ENCODE assay signal across 8 cellular contexts in genomic region chr5:72308853-72309191, GRCh38. TPM values are rescaled to one million over a fixed set of nuclear protein-coding genes. Genes with fewer than 3 reads are reported as not detected.
A peak's percentile ranks its signal among the peaks of the same experiment; 100 is the strongest.
DNase-seq lines count a peak whose midpoint lies in the region; ATAC-seq and TF ChIP-seq lines count a peak whose summit lies in the region.

No MANE protein-coding gene starts in this region.

- H3K9me3 ChIP-seq in RWPE2 (ENCODE audit: severe bottlenecking) (no peaks in the 10 kb centered on the region), endodermal cell (ENCODE audit: control insufficient read depth, low read length) (peaks cover 2% of the 10 kb centered on the region), gastrocnemius medialis (no peaks in the 10 kb centered on the region)

- ATAC-seq in GM23338 (no peak), RWPE2 (ENCODE audit: low read depth) (no peak), gastrocnemius medialis (no peak), GM21786 (IDR thresholded peaks at IDR 0.05; ENCODE audit: unreplicated experiment) (no peak)

- H4K20me1 ChIP-seq in GM23338 (replicated peaks; ENCODE audit: insufficient read depth): no peaks in the 10 kb centered on the region

- peaks cover 7% of the 10 kb centered on the region for H3K27me3 Mint-ChIP-seq in GM23338 (ENCODE audit: insufficient read depth, low read depth, poor library complexity)
- H3K27me3 Mint-ChIP-seq in endodermal cell (ENCODE audit: insufficient read depth): no peaks in the 10 kb centered on the region

- no peaks in the 10 kb centered on the region; the same call in 1 of the 2 replicates for H3F3A ChIP-seq in GM23338 (replicated peaks; ENCODE audit: low read depth)

- peak overlapping the region; percentile 50 for H3K4me2 ChIP-seq in GM23338

- no peak overlapping the region for H3K9ac ChIP-seq in endodermal cell (ENCODE audit: extremely low read depth, low read length, poor library complexity, severe bottlenecking)

- H3K4me3 ChIP-seq in GM23338: peak overlapping the region; percentile 73
- H3K4me3 ChIP-seq in RWPE2 (ENCODE audit: severe bottlenecking): no peak overlapping the region
- H3K4me3 ChIP-seq in endodermal cell (ENCODE audit: low read length): peak overlapping the region; percentile 80
- peak overlapping the region in 3 of 4 donors; percentile 10 to 86 (median 76) for H3K4me3 ChIP-seq in gastrocnemius medialis

- H3K4me1 Mint-ChIP-seq in GM23338 (peaks cover 22% of the 10 kb centered on the region), endodermal cell (peaks cover 21% of the 10 kb centered on the region)

- H3K9me3 Mint-ChIP-seq in GM23338 (no peaks in the 10 kb centered on the region), endodermal cell (no peaks in the 10 kb centered on the region)

- H3K4me1 ChIP-seq in GM23338 (ENCODE audit: insufficient read depth) (peaks cover 22% of the 10 kb centered on the region), RWPE2 (ENCODE audit: insufficient read depth, poor library complexity, severe bottlenecking) (peaks cover 11% of the 10 kb centered on the region), endodermal cell (ENCODE audit: control insufficient read depth, insufficient read depth, low read length) (peaks cover 5% of the 10 kb centered on the region), gastrocnemius medialis (peaks cover 7 to 8% of the 10 kb centered on the region in 2 donors)

- intact Hi-C loops in gastrocnemius medialis (cut with DNase I; ENCODE audit: low total_unique reads): loop anchor here (1.0 kb wide), 2 partner anchors 172 to 526 kb away; no protein-coding TSS in a partner anchor

- H3K36me3 Mint-ChIP-seq in GM23338 (ENCODE audit: low read depth): peaks cover 48% of the 10 kb centered on the region
- peaks cover 28% of the 10 kb centered on the region for H3K36me3 Mint-ChIP-seq in endodermal cell (ENCODE audit: low read depth)

- peaks cover 50% of the 10 kb centered on the region for H3K79me2 ChIP-seq in GM23338 (replicated peaks; ENCODE audit: insufficient read depth)

- H3K36me3 ChIP-seq in GM23338 (ENCODE audit: insufficient read depth) (peaks cover 8% of the 10 kb centered on the region; the same call in 1 of the 2 replicates), RWPE2 (ENCODE audit: low read depth) (peaks cover 75% of the 10 kb centered on the region), endodermal cell (ENCODE audit: control insufficient read depth, insufficient read depth, low read length) (peaks cover 48% of the 10 kb centered on the region), gastrocnemius medialis (peaks cover 0 to 15% of the 10 kb centered on the region in 2 donors)

- DNase-seq in GM23338 (ENCODE audit: low spot score) (no peak), RWPE2 (ENCODE audit: low spot score) (no peak), endodermal cell (peak; percentile 48), gastrocnemius medialis (no peak), DMS153 (lab: John Stamatoyannopoulos, UW) (no peak), NCI-H1436 treated with DMSO at 0.1 percent for 48 hours (lab: John Stamatoyannopoulos, UW) (no peak), A172 (ENCODE audit: low spot score) (no peak)

- 94 to 95% methylated on average over 3 to 6 of the region's 6 CpGs for WGBS in endodermal cell (ENCODE audit: insufficient coverage in 1 of 2, insufficient read length in 1 of 2), 2 experiments

- peak overlapping the region; percentile 87 for H3K4me3 Mint-ChIP-seq in GM23338
- peak overlapping the region; percentile 83 for H3K4me3 Mint-ChIP-seq in endodermal cell

- H3K27ac Mint-ChIP-seq in GM23338: peak overlapping the region; percentile 99
- H3K27ac Mint-ChIP-seq in endodermal cell: peak overlapping the region; percentile 97

- H3K27me3 ChIP-seq in GM23338 (ENCODE audit: insufficient read depth) (no peaks in the 10 kb centered on the region), RWPE2 (ENCODE audit: insufficient read depth, poor library complexity, severe bottlenecking) (no peaks in the 10 kb centered on the region), endodermal cell (ENCODE audit: control insufficient read depth, insufficient read depth, low read length, poor library complexity, severe bottlenecking) (no peaks in the 10 kb centered on the region), gastrocnemius medialis (no peaks in the 10 kb centered on the region)

- in situ Hi-C loops in gastrocnemius medialis (cut with MboI; ENCODE audit: low sequenced_read_pairs in 4 of 4): loop anchor here in 3 of 4 donors (5.0 to 25.0 kb wide), 5 partner anchors 172 to 724 kb away; partner anchors contain the start of gene MCCC2 (in 1 of the 3)

- TF ChIP-seq CTCF in GM23338 (conservative IDR thresholded peaks at IDR 0.05; ENCODE audit: low read depth in 2 of 2) (no peak), RWPE2 (IDR thresholded peaks at IDR 0.05; ENCODE audit: poor library complexity, severe bottlenecking) (no peak), endodermal cell (conservative IDR thresholded peaks at IDR 0.05) (no peak), gastrocnemius medialis (IDR thresholded peaks at IDR 0.05 in 4 of 5, conservative IDR thresholded peaks at IDR 0.05 in 1 of 5) (no peak)

- no peak for TF ChIP-seq POLR2A in gastrocnemius medialis (IDR thresholded peaks at IDR 0.05)

- H3K27ac ChIP-seq in GM23338 (ENCODE audit: low read depth) (peak overlapping the region; percentile 48), RWPE2 (ENCODE audit: poor library complexity, severe bottlenecking) (peak overlapping the region; percentile 85), endodermal cell (ENCODE audit: low read depth, low read length) (peak overlapping the region; percentile 36), gastrocnemius medialis (peak overlapping the region; percentile 91 to 97 (median 94))

- H3K9me2 ChIP-seq in GM23338 (ENCODE audit: insufficient read depth): no peaks in the 10 kb centered on the region

- H2AFZ ChIP-seq in GM23338: no peak overlapping the region

TF ChIP-seq in GM23338, 12 proteins besides CTCF, POLR2A, EP300 and RAD21:
- no peak for TF ChIP-seq EZH2phosphoT487 (IDR thresholded peaks at IDR 0.05; ENCODE audit: unreplicated experiment)
- no peak for TF ChIP-seq ZNF114 (CRISPR knock-in tag; IDR thresholded peaks at IDR 0.05)
- no peak for TF ChIP-seq NANOG (IDR thresholded peaks at IDR 0.05; ENCODE audit: borderline replicate concordance)
- no peak for TF ChIP-seq ETS1 (IDR thresholded peaks at IDR 0.05)
- TF ChIP-seq STAT1 (IDR thresholded peaks at IDR 0.05; ENCODE audit: unreplicated experiment): no peak
- no peak for TF ChIP-seq ZNF331 (CRISPR knock-in tag; IDR thresholded peaks at IDR 0.05; ENCODE audit: low read depth)

RNA-seq across cellular contexts. Expression of gene MRPS27, which starts 11.2 kb away (rescaled TPM):
- total RNA-seq in GM23338 (2014; rRNA removed; shearing (Covaris generic)): 128 and 141 TPM in 2 replicates
- 53.2 TPM in 2 replicates for polyA plus RNA-seq in GM23338 (2016; fragmentation: Nextera tagmentation; extraction: Ambion mirVana)
- 10 to 100 TPM; 55.2 to 80.8 TPM for total RNA-seq in endodermal cell
- polyA plus RNA-seq in endodermal cell (2013, experiment 1 of 2): 68.4 TPM
- 64.3 TPM for polyA plus RNA-seq in endodermal cell (2013, experiment 2 of 2)
- 10 to 100 TPM; 33.2 to 74.9 (median 62.3) TPM for total RNA-seq in gastrocnemius medialis
- total RNA-seq in A172 (2014; rRNA removed; shearing (Covaris generic)): 84.1 and 94.9 TPM in 2 replicates

RNA-seq across cellular contexts. Expression of gene PTCD2, which starts 11.4 kb away (rescaled TPM):
- 11.3 and 14.5 TPM in 2 replicates for total RNA-seq in GM23338 (2014; rRNA removed; shearing (Covaris generic))
- polyA plus RNA-seq in GM23338 (2016; fragmentation: Nextera tagmentation; extraction: Ambion mirVana): 4.3 and 8.8 TPM in 2 replicates
- total RNA-seq in endodermal cell (10 to 100 TPM in 1 of 2 donors, 1 to 10 TPM in 1; 9.5 to 13.4 TPM), gastrocnemius medialis (10 to 100 TPM in 1 of 4 donors, 1 to 10 TPM in 3; 6.7 to 13.2 (median 9.5) TPM)
- polyA plus RNA-seq in endodermal cell (2013, experiment 1 of 2): 10.5 TPM
- 8.8 TPM for polyA plus RNA-seq in endodermal cell (2013, experiment 2 of 2)
- total RNA-seq in A172 (2014; rRNA removed; shearing (Covaris generic)): 17.3 and 21.2 TPM in 2 replicates

Comparison
In these comparisons a context has a peak if more than half of its experiments do, and no peak if none do; other contexts are left out.
1. H3K27ac ChIP-seq: peak in every context shown above with its lines; median percentile 94 in gastrocnemius medialis; 85 in RWPE2; 48 in GM23338; 36 in endodermal cell.